13 cellular contexts compared by ENCODE assay signal in genomic region chr3:172202797-172203196, GRCh38.
A peak's percentile ranks its signal among the peaks of the same experiment; 100 is the strongest.
DNase-seq lines count a peak whose midpoint lies in the region; ATAC-seq and TF ChIP-seq lines count a peak whose summit lies in the region.
"Had no signal": no experiment of that assay in that cellular context is flagged by ENCODE, and none has a peak within 500 bp of the region (broad histone marks: within the 10 kb centered on the region; RNA-seq: fewer than 3 reads in every experiment).

No MANE protein-coding gene starts in this region.

- DNase-seq in AG09309 (ENCODE audit: low read depth) (no peak), PC-3 (peak; percentile 49), fibroblast of the aortic adventitia (ENCODE audit: low read depth) (peak; percentile 46), osteoblast (ENCODE audit: insufficient read length, low spot score, missing footprints) (no peak), GM20000 (ENCODE audit: low spot score) (no peak)
- DNase-seq in naive thymus-derived CD4-positive, alpha-beta T cell: no peak
- no peak for DNase-seq in activated CD8-positive, alpha-beta memory T cell treated with anti-CD3 and anti-CD28 coated beads for 24 hours
- DNase-seq: GF-D8, MG63, midbrain, NCI-H2227 treated with DMSO at 0.1 percent for 48 hours, T1000 had no signal

- peaks cover 0 to 8% (median 0%) of the 10 kb centered on the region in 7 donors for H3K4me1 Mint-ChIP-seq in naive thymus-derived CD4-positive, alpha-beta T cell

- H3K9me3 ChIP-seq in PC-3 (ENCODE audit: low read length) (no peaks in the 10 kb centered on the region), osteoblast (ENCODE audit: low read depth, low read length) (no peaks in the 10 kb centered on the region)
- H3K9me3 ChIP-seq in naive thymus-derived CD4-positive, alpha-beta T cell (ENCODE audit: control insufficient read depth in 2 of 3, low read length in 3 of 3): peaks cover 0 to 14% (median 0%) of the 10 kb centered on the region in 3 experiments
- H3K9me3 ChIP-seq: MG63 had no signal

- peaks cover 6 to 40% (median 14%) of the 10 kb centered on the region in 11 donors for H3K9me3 Mint-ChIP-seq in naive thymus-derived CD4-positive, alpha-beta T cell

- BruUV-seq in PC-3 (replicated peaks; lab: Mats Ljungman, UMichigan): no TSS peak

- CTCF ChIA-PET in PC-3 (lab: Charles Lee): interaction anchor here (0.5 kb wide), 1 partner anchor 550 kb away, joined by 3 read pairs; no protein-coding TSS in a partner anchor
- CTCF ChIA-PET in naive thymus-derived CD4-positive, alpha-beta T cell (lab: Charles Lee): no interaction called here

- H3F3A ChIP-seq in PC-3 (ENCODE audit: low read length, unreplicated experiment): peaks cover 6% of the 10 kb centered on the region

- peaks cover 14 to 67% (median 60%) of the 10 kb centered on the region in 5 donors for H3K36me3 Mint-ChIP-seq in naive thymus-derived CD4-positive, alpha-beta T cell

- no peaks in the 10 kb centered on the region for H3K27me3 Mint-ChIP-seq in naive thymus-derived CD4-positive, alpha-beta T cell

- TF ChIP-seq CTCF in AG09309 (IDR thresholded peaks at IDR 0.05; ENCODE audit: control insufficient read depth, insufficient read depth, low read depth, low read length, missing control alignments) (peak; percentile 9), PC-3 (conservative IDR thresholded peaks at IDR 0.05; ENCODE audit: low read depth, low read length) (peak; percentile 40; the same call in 1 of the 2 replicates), fibroblast of the aortic adventitia (IDR thresholded peaks at IDR 0.05; ENCODE audit: insufficient read depth, low read length) (peak; percentile 39), osteoblast (IDR thresholded peaks at IDR 0.05; ENCODE audit: extremely low read depth, low read depth, low read length) (peak; percentile 31), GM20000 (IDR thresholded peaks at IDR 0.05; ENCODE audit: extremely low read depth, missing control alignments) (no peak)

- H3K27ac ChIP-seq in PC-3 (ENCODE audit: low read length) (peak overlapping the region; percentile 76), osteoblast (ENCODE audit: low read depth, low read length) (peak overlapping the region; percentile 97)
- no peak overlapping the region for H3K27ac ChIP-seq in naive thymus-derived CD4-positive, alpha-beta T cell (ENCODE audit: low read depth, low read length)

- peaks cover 78% of the 10 kb centered on the region for H3K79me2 ChIP-seq in PC-3 (ENCODE audit: low read length)
- H3K79me2 ChIP-seq in osteoblast (ENCODE audit: insufficient read depth, low read length): peaks cover 75% of the 10 kb centered on the region

- peaks cover 36% of the 10 kb centered on the region for H3K4me1 ChIP-seq in PC-3 (ENCODE audit: insufficient read depth, low read length)
- peaks cover 61% of the 10 kb centered on the region for H3K4me1 ChIP-seq in osteoblast (ENCODE audit: insufficient read depth, low read length)
- H3K4me1 ChIP-seq in naive thymus-derived CD4-positive, alpha-beta T cell (ENCODE audit: control insufficient read depth in 2 of 2, insufficient read depth in 2 of 2, low read length in 2 of 2): no peaks in the 10 kb centered on the region

- H3K36me3 ChIP-seq in PC-3 (ENCODE audit: low read depth, low read length) (peaks cover 5% of the 10 kb centered on the region), osteoblast (ENCODE audit: insufficient read depth, low read length) (peaks cover 18% of the 10 kb centered on the region)
- no peaks in the 10 kb centered on the region for H3K36me3 ChIP-seq in naive thymus-derived CD4-positive, alpha-beta T cell (ENCODE audit: control insufficient read depth in 2 of 3, insufficient read depth in 3 of 3, low read length in 3 of 3)

- H4K20me1 ChIP-seq in PC-3 (ENCODE audit: low read length) (no peaks in the 10 kb centered on the region), osteoblast (ENCODE audit: insufficient read depth, low read length) (peaks cover 11% of the 10 kb centered on the region)

- ATAC-seq in PC-3 (peak; percentile 62), esophagus mucosa (no peak)
- no peak for ATAC-seq in naive thymus-derived CD4-positive, alpha-beta T cell

- intact Hi-C loops in PC-3 (cut with micrococcal nuclease): loop anchor here (2.0 to 10.0 kb wide), 4 partner anchors 34 to 158 kb away; no protein-coding TSS in a partner anchor
- intact Hi-C loops in naive thymus-derived CD4-positive, alpha-beta T cell (cut with micrococcal nuclease): no loop called here

- peak overlapping the region; percentile 32 for H3K9ac ChIP-seq in PC-3 (ENCODE audit: low read length)

- H3K27me3 ChIP-seq in PC-3 (ENCODE audit: low read length) (no peaks in the 10 kb centered on the region), osteoblast (ENCODE audit: insufficient read depth, low read length) (no peaks in the 10 kb centered on the region)
- no peaks in the 10 kb centered on the region for H3K27me3 ChIP-seq in naive thymus-derived CD4-positive, alpha-beta T cell (ENCODE audit: control insufficient read depth in 2 of 2, insufficient read depth in 2 of 2, low read length in 2 of 2)
- H3K27me3 ChIP-seq: MG63 had no signal

- no peak overlapping the region for H3K4me3 Mint-ChIP-seq in naive thymus-derived CD4-positive, alpha-beta T cell

- no peak overlapping the region for H3K27ac Mint-ChIP-seq in naive thymus-derived CD4-positive, alpha-beta T cell

- no peak overlapping the region for H3K4me3 ChIP-seq in AG09309 (ENCODE audit: control insufficient read depth, low read depth, low read length)
- H3K4me3 ChIP-seq in PC-3 (ENCODE audit: low read length): no peak overlapping the region
- H3K4me3 ChIP-seq in fibroblast of the aortic adventitia (ENCODE audit: low read depth, low read length): no peak overlapping the region
- no peak overlapping the region for H3K4me3 ChIP-seq in osteoblast (ENCODE audit: insufficient read depth, low read length)
- no peak overlapping the region for H3K4me3 ChIP-seq in naive thymus-derived CD4-positive, alpha-beta T cell (ENCODE audit: low read length)

- H2AFZ ChIP-seq in PC-3 (ENCODE audit: low read length) (no peak overlapping the region), osteoblast (ENCODE audit: low read length) (no peak overlapping the region)

- H3K4me2 ChIP-seq in PC-3 (ENCODE audit: low read length) (peak overlapping the region; percentile 72), osteoblast (ENCODE audit: insufficient read depth, low read length) (peak overlapping the region; percentile 69)

- POLR2A ChIA-PET in PC-3 (lab: Charles Lee; ENCODE audit: unreplicated experiment): no interaction called here
- POLR2A ChIA-PET in naive thymus-derived CD4-positive, alpha-beta T cell (lab: Charles Lee): no interaction called here

- H3K9me2 ChIP-seq in PC-3 (replicated peaks; ENCODE audit: low read length): no peaks in the 10 kb centered on the region

Comparison
In these comparisons a context has a peak if more than half of its experiments do, and no peak if none do; other contexts are left out.
1. DNase-seq: peak in PC-3 (single experiment) and fibroblast of the aortic adventitia (single experiment); none in AG09309 (single experiment), osteoblast (single experiment), naive thymus-derived CD4-positive, alpha-beta T cell (0 of 9), activated CD8-positive, alpha-beta memory T cell treated with anti-CD3 and anti-CD28 coated beads for 24 hours (single experiment) and GM20000 (single experiment).